In the genomic region with DNA sequence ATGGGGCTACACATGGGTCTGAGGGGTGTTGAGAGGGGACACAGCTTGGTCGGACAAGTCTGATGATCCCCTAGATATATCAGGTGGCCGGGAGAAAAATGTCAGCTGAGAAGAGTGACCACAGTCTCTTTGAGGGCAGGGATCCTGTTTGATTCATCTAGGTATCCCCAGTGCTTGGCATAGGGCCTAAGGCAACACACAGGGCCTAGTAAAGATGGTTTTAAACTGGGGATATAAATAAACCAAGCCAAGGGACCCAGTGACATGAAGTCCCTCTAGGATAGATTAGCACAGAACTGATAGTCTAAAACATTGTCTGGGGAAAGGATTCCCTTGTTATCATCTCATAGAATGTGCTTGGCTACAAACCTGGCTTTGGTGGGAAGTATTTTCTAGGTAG, we compare ENCODE assay signal across 2 cellular contexts.
TF ChIP-seq lines count a peak whose summit lies in the region.

No MANE protein-coding gene starts in this region.

TF ChIP-seq in SK-N-SH, 30 proteins besides CTCF, POLR2A, EP300 and RAD21 (continued from another document):
- TF ChIP-seq, protein P1, sequence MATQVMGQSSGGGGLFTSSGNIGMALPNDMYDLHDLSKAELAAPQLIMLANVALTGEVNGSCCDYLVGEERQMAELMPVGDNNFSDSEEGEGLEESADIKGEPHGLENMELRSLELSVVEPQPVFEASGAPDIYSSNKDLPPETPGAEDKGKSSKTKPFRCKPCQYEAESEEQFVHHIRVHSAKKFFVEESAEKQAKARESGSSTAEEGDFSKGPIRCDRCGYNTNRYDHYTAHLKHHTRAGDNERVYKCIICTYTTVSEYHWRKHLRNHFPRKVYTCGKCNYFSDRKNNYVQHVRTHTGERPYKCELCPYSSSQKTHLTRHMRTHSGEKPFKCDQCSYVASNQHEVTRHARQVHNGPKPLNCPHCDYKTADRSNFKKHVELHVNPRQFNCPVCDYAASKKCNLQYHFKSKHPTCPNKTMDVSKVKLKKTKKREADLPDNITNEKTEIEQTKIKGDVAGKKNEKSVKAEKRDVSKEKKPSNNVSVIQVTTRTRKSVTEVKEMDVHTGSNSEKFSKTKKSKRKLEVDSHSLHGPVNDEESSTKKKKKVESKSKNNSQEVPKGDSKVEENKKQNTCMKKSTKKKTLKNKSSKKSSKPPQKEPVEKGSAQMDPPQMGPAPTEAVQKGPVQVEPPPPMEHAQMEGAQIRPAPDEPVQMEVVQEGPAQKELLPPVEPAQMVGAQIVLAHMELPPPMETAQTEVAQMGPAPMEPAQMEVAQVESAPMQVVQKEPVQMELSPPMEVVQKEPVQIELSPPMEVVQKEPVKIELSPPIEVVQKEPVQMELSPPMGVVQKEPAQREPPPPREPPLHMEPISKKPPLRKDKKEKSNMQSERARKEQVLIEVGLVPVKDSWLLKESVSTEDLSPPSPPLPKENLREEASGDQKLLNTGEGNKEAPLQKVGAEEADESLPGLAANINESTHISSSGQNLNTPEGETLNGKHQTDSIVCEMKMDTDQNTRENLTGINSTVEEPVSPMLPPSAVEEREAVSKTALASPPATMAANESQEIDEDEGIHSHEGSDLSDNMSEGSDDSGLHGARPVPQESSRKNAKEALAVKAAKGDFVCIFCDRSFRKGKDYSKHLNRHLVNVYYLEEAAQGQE (IDR thresholded peaks at IDR 0.05; ENCODE audit: low read depth, low read length), result no peak
- TF ChIP-seq JUND (IDR thresholded peaks at IDR 0.05) (no peak), CHD2 (IDR thresholded peaks at IDR 0.05; ENCODE audit: low read length, partially characterized antibody) (no peak), GATA2 (CRISPR knock-in tag; IDR thresholded peaks at IDR 0.05) (no peak), MEF2A (IDR thresholded peaks at IDR 0.05; ENCODE audit: borderline replicate concordance, low read depth) (no peak), FOSL2 (IDR thresholded peaks at IDR 0.05; ENCODE audit: borderline replicate concordance, low read depth) (no peak), SIN3A (IDR thresholded peaks at IDR 0.05; ENCODE audit: borderline replicate concordance, low read depth, low read length) (no peak), GABPA (IDR thresholded peaks at IDR 0.05; ENCODE audit: low read depth) (no peak)
- TF ChIP-seq, protein P2, sequence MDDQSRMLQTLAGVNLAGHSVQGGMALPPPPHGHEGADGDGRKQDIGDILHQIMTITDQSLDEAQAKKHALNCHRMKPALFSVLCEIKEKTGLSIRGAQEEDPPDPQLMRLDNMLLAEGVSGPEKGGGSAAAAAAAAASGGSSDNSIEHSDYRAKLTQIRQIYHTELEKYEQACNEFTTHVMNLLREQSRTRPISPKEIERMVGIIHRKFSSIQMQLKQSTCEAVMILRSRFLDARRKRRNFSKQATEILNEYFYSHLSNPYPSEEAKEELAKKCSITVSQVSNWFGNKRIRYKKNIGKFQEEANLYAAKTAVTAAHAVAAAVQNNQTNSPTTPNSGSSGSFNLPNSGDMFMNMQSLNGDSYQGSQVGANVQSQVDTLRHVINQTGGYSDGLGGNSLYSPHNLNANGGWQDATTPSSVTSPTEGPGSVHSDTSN (IDR thresholded peaks at IDR 0.05), result no peak
- TF ChIP-seq, protein P3, sequence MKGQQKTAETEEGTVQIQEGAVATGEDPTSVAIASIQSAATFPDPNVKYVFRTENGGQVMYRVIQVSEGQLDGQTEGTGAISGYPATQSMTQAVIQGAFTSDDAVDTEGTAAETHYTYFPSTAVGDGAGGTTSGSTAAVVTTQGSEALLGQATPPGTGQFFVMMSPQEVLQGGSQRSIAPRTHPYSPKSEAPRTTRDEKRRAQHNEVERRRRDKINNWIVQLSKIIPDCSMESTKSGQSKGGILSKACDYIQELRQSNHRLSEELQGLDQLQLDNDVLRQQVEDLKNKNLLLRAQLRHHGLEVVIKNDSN (IDR thresholded peaks at IDR 0.05; ENCODE audit: borderline replicate concordance, low read depth), result no peak

TF ChIP-seq in SK-N-SH treated with all-trans-retinoic acid at 6 μM for 48 hours, 23 proteins besides CTCF, POLR2A, EP300 and RAD21 (continued from another document):
- TF ChIP-seq, protein P4, sequence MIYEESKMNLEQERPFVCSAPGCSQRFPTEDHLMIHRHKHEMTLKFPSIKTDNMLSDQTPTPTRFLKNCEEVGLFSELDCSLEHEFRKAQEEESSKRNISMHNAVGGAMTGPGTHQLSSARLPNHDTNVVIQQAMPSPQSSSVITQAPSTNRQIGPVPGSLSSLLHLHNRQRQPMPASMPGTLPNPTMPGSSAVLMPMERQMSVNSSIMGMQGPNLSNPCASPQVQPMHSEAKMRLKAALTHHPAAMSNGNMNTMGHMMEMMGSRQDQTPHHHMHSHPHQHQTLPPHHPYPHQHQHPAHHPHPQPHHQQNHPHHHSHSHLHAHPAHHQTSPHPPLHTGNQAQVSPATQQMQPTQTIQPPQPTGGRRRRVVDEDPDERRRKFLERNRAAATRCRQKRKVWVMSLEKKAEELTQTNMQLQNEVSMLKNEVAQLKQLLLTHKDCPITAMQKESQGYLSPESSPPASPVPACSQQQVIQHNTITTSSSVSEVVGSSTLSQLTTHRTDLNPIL (CRISPR knock-in tag; IDR thresholded peaks at IDR 0.05; ENCODE audit: low read depth), result no peak
- TF ChIP-seq TOX (CRISPR knock-in tag; IDR thresholded peaks at IDR 0.05; ENCODE audit: borderline replicate concordance), result no peak
- no peak for TF ChIP-seq ZNF70 (CRISPR knock-in tag; IDR thresholded peaks at IDR 0.05)
- no peak for TF ChIP-seq GLIS3 (CRISPR knock-in tag; IDR thresholded peaks at IDR 0.05)
- no peak for TF ChIP-seq ISL1 (CRISPR knock-in tag; IDR thresholded peaks at IDR 0.05)
- no peak for TF ChIP-seq ESRRG (CRISPR knock-in tag; IDR thresholded peaks at IDR 0.05)
- TF ChIP-seq BACH2 (CRISPR knock-in tag; IDR thresholded peaks at IDR 0.05; ENCODE audit: borderline replicate concordance), result no peak
- no peak for TF ChIP-seq ZNF565 (CRISPR knock-in tag; conservative IDR thresholded peaks at IDR 0.05; ENCODE audit: low read depth)
- TF ChIP-seq, protein P5, sequence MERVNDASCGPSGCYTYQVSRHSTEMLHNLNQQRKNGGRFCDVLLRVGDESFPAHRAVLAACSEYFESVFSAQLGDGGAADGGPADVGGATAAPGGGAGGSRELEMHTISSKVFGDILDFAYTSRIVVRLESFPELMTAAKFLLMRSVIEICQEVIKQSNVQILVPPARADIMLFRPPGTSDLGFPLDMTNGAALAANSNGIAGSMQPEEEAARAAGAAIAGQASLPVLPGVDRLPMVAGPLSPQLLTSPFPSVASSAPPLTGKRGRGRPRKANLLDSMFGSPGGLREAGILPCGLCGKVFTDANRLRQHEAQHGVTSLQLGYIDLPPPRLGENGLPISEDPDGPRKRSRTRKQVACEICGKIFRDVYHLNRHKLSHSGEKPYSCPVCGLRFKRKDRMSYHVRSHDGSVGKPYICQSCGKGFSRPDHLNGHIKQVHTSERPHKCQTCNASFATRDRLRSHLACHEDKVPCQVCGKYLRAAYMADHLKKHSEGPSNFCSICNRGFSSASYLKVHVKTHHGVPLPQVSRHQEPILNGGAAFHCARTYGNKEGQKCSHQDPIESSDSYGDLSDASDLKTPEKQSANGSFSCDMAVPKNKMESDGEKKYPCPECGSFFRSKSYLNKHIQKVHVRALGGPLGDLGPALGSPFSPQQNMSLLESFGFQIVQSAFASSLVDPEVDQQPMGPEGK (CRISPR knock-in tag; IDR thresholded peaks at IDR 0.05; ENCODE audit: borderline replicate concordance), result no peak
- TF ChIP-seq, protein P6, sequence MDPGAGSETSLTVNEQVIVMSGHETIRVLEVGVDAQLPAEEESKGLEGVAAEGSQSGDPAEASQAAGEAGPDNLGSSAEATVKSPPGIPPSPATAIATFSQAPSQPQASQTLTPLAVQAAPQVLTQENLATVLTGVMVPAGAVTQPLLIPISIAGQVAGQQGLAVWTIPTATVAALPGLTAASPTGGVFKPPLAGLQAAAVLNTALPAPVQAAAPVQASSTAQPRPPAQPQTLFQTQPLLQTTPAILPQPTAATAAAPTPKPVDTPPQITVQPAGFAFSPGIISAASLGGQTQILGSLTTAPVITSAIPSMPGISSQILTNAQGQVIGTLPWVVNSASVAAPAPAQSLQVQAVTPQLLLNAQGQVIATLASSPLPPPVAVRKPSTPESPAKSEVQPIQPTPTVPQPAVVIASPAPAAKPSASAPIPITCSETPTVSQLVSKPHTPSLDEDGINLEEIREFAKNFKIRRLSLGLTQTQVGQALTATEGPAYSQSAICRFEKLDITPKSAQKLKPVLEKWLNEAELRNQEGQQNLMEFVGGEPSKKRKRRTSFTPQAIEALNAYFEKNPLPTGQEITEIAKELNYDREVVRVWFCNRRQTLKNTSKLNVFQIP (CRISPR knock-in tag; IDR thresholded peaks at IDR 0.05; ENCODE audit: borderline replicate concordance, low read depth), result no peak
- TF ChIP-seq ZNF8 (CRISPR knock-in tag; IDR thresholded peaks at IDR 0.05), result no peak
